In genomic region chrX:2188840-2189239, GRCh38 we compare ENCODE assay signal across 22 cellular contexts.
"Had no signal": no experiment of that assay in that cellular context is flagged by ENCODE, and none has a peak within 500 bp of the region (broad histone marks: within the 10 kb centered on the region; RNA-seq: fewer than 3 reads in every experiment).

No MANE protein-coding gene starts in this region.

- H3K27ac Mint-ChIP-seq: activated CD4-positive, alpha-beta memory T cell treated with anti-CD3 and anti-CD28 coated beads for 36 hours; activated naive CD8-positive, alpha-beta T cell treated with anti-CD3 and anti-CD28 coated beads, Interleukin-2, amount 50 U/mL, for 24 hours; activated T-cell treated with anti-CD3 and anti-CD28 coated beads, Interleukin-2, amount 50 U/mL, for 24 hours; activated T-helper 2 cell treated with anti-CD3 and anti-CD28 coated beads, Interferon-gamma antibody, Interleukin-2, Interleukin-4, amounts not matched to agents 10 μg/mL and 5 μg/mL and 100 μg/mL, durations not matched to agents 14 hours and 24 hours and 36 hours had no signal

- H3K9me3 ChIP-seq: gastrocnemius medialis, prostate gland had no signal

- DNase-seq: activated CD4-positive, alpha-beta memory T cell treated with anti-CD3 and anti-CD28 coated beads for 36 hours; activated naive CD4-positive, alpha-beta T cell treated with Interleukin-2 at 50 U/mL for 16 hours; activated naive CD8-positive, alpha-beta T cell treated with anti-CD3 and anti-CD28 coated beads, Interleukin-2, amount 50 U/mL, for 24 hours; activated T-cell treated with anti-CD3 and anti-CD28 coated beads, Interleukin-2, amount 50 U/mL, for 24 hours; anterior cingulate cortex; cortex of kidney; gastrocnemius medialis; heart right ventricle; left cardiac atrium; mesenchymal stem cell; stimulated activated CD4-positive, alpha-beta T cell treated with anti-CD3 and anti-CD28 coated beads, Interleukin-2, amount 100 ng/mL, for 24 hours; stimulated activated naive CD4-positive, alpha-beta T cell treated with Interleukin-2 at 50 U/mL for 16 hours; T-helper 2 cell; uterus; WERI-Rb-1 had no signal

- H3K27me3 Mint-ChIP-seq: activated CD4-positive, alpha-beta memory T cell treated with anti-CD3 and anti-CD28 coated beads for 36 hours; activated naive CD8-positive, alpha-beta T cell treated with anti-CD3 and anti-CD28 coated beads, Interleukin-2, amount 50 U/mL, for 24 hours; activated T-cell treated with anti-CD3 and anti-CD28 coated beads, Interleukin-2, amount 50 U/mL, for 24 hours; central memory CD8-positive, alpha-beta T cell had no signal

- H3K36me3 ChIP-seq: brain microvascular endothelial cell, gastrocnemius medialis, heart right ventricle, prostate gland, right atrium auricular region, uterus, WERI-Rb-1 had no signal

- ATAC-seq: activated naive CD8-positive, alpha-beta T cell treated with anti-CD3 and anti-CD28 coated beads, Interleukin-2, amount 50 U/mL, for 24 hours; esophagus mucosa; gastrocnemius medialis; heart right ventricle had no signal

- H3K4me1 ChIP-seq: gastrocnemius medialis, heart right ventricle, prostate gland, right atrium auricular region, tibial artery, uterus had no signal

- H3K4me3 Mint-ChIP-seq: activated CD4-positive, alpha-beta memory T cell treated with anti-CD3 and anti-CD28 coated beads for 36 hours; activated naive CD8-positive, alpha-beta T cell treated with anti-CD3 and anti-CD28 coated beads, Interleukin-2, amount 50 U/mL, for 24 hours; activated T-cell treated with anti-CD3 and anti-CD28 coated beads, Interleukin-2, amount 50 U/mL, for 24 hours; central memory CD8-positive, alpha-beta T cell had no signal

- H3K27ac ChIP-seq: brain microvascular endothelial cell, gastrocnemius medialis, heart right ventricle, prostate gland, right atrium auricular region, tibial artery, uterus, WERI-Rb-1 had no signal

- H3K4me1 Mint-ChIP-seq: activated naive CD8-positive, alpha-beta T cell treated with anti-CD3 and anti-CD28 coated beads, Interleukin-2, amount 50 U/mL, for 24 hours; central memory CD8-positive, alpha-beta T cell had no signal

- H3K4me3 ChIP-seq: gastrocnemius medialis, heart right ventricle, prostate gland, right atrium auricular region, tibial artery, uterus had no signal

- H3K27me3 ChIP-seq: brain microvascular endothelial cell, gastrocnemius medialis, heart right ventricle, right atrium auricular region, tibial artery, uterus had no signal
